In the genomic region with DNA sequence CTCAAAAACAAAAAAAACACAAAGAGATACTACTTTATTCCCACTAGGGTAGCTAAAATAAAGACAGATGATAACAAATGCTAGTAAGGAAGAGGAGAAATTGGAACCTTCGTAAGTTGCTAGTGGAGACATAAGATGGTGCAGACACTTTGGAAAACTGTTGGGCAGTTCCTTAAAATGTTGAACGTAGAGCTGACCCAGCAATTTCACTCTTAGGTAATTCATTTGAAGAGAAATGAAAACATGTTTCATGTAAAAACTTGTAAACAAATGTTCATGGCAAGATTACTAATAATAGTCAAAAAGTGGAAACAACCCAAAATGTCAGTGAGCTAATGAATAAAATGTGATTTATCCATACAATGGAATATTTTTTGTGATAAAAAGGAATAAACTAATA, we compare ENCODE assay signal across 1 cellular context.
TF ChIP-seq lines count a peak whose summit lies in the region.

No MANE protein-coding gene starts in this region.

TF ChIP-seq in K562, 482 proteins besides CTCF, POLR2A, EP300 and RAD21:
- TF ChIP-seq MAFK (IDR thresholded peaks at IDR 0.05; ENCODE audit: low read length) (0 out of 2 replicates have a peak, but pooled peaks have one; percentile 16), C11orf30 (IDR thresholded peaks at IDR 0.05; ENCODE audit: low read depth) (peak; percentile 61), NFIX (CRISPR knock-in tag; IDR thresholded peaks at IDR 0.05; ENCODE audit: low read depth) (no peak), ZNF316 (IDR thresholded peaks at IDR 0.05) (peak; percentile 71), SP2 (IDR thresholded peaks at IDR 0.05; ENCODE audit: extremely low read depth, low read depth, low read length, poor library complexity, severe bottlenecking) (no peak), NR2F6 (CRISPR knock-in tag; IDR thresholded peaks at IDR 0.05) (no peak), MAFF (IDR thresholded peaks at IDR 0.05; ENCODE audit: low read length) (peak; percentile 44), MAFG (tag; conservative IDR thresholded peaks at IDR 0.05) (peak; percentile 50; the same call in 1 of the 2 replicates)
- TF ChIP-seq, protein P1, sequence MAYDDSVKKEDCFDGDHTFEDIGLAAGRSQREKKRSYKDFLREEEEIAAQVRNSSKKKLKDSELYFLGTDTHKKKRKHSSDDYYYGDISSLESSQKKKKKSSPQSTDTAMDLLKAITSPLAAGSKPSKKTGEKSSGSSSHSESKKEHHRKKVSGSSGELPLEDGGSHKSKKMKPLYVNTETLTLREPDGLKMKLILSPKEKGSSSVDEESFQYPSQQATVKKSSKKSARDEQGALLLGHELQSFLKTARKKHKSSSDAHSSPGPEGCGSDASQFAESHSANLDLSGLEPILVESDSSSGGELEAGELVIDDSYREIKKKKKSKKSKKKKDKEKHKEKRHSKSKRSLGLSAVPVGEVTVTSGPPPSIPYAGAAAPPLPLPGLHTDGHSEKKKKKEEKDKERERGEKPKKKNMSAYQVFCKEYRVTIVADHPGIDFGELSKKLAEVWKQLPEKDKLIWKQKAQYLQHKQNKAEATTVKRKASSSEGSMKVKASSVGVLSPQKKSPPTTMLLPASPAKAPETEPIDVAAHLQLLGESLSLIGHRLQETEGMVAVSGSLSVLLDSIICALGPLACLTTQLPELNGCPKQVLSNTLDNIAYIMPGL (CRISPR knock-in tag; IDR thresholded peaks at IDR 0.05), result no peak
